In the genomic region with DNA sequence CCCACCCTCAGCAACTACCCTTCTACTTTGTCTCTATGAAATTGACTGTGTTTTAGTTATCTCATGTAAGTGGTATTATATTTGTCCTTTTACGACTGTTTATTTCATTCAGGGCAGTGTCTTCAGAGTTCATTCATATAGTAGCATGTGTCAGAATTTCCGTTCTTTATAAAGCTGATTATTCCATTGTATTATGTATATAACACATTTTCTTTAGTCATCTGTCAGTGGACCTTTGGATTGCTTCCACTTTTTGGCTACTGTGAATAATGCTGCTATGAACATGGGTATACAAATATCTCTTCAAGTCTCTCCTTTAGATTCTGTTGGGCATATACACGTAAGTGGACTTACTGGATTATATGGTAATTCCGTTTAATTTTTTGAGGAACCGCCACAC, we compare ENCODE assay signal across 21 cellular contexts.
"Had no signal": no experiment of that assay in that cellular context is flagged by ENCODE, and none has a peak within 500 bp of the region (broad histone marks: within the 10 kb centered on the region; RNA-seq: fewer than 3 reads in every experiment).

No MANE protein-coding gene starts in this region.

- ATAC-seq: activated CD8-positive, alpha-beta T cell treated with anti-CD3 and anti-CD28 coated beads, Interleukin-2, amount 10 ng/mL, durations not matched to agents 7 days and 5 days had no signal

- DNase-seq: activated CD4-positive, alpha-beta T cell treated with anti-CD3 and anti-CD28 coated beads for 48 hours; activated CD4-positive, alpha-beta T cell treated with anti-CD3 and anti-CD28 coated beads, Interleukin-2, amount 50 U/mL, for 4 hours; activated CD4-positive, CD25-positive, alpha-beta regulatory T cell treated with anti-CD3 and anti-CD28 coated beads, Interleukin-2, amount 50 U/mL, for 72 hours; activated CD8-positive, alpha-beta memory T cell treated with anti-CD3 and anti-CD28 coated beads, Interleukin-2, amount 50 U/mL, for 48 hours; activated CD8-positive, alpha-beta T cell treated with anti-CD3 and anti-CD28 coated beads, Interleukin-2, amount 10 ng/mL, durations not matched to agents 7 days and 5 days; activated gamma-delta T cell; activated naive CD4-positive, alpha-beta T cell treated with anti-CD3 and anti-CD28 coated beads for 36 hours; activated T-cell treated with anti-CD3 and anti-CD28 coated beads, Interleukin-2, amount 50 U/mL, for 1 hour; brain microvascular endothelial cell; MG63; NCI-H1105; NCI-H1436; NCI-H1694 treated with DMSO at 0.1 percent for 48 hours; NCI-H2029 treated with DMSO at 0.1 percent for 48 hours; NCI-H510A treated with DMSO at 0.1 percent for 48 hours; NCI-H69; NK-92 treated with Interleukin-12 subunit alpha and Interleukin-12 subunit beta, amount 100 ng/mL, for 24 hours; OCI-M1; Peyer's patch; SHP77 had no signal

- H3K9me3 ChIP-seq: MG63, Peyer's patch had no signal

- H3K27me3 ChIP-seq: brain microvascular endothelial cell, MG63, Peyer's patch had no signal

- H3K27ac ChIP-seq: brain microvascular endothelial cell, Peyer's patch, RWPE1 had no signal

- H3K4me3 ChIP-seq: MG63, Peyer's patch had no signal

- H3K4me1 ChIP-seq: Peyer's patch had no signal
